In genomic region chr19:34639491-34640085, GRCh38 we compare ENCODE assay signal across 1 cellular context.
TF ChIP-seq lines count a peak whose summit lies in the region.

No MANE protein-coding gene starts in this region.

TF ChIP-seq in IMR-90, 13 proteins besides CTCF, POLR2A, EP300 and RAD21 (continued from another document):
- no peak for TF ChIP-seq CEBPB (IDR thresholded peaks at IDR 0.05; ENCODE audit: low read depth, low read length)
